In genomic region chr2:118882693-118883336, GRCh38 we compare ENCODE assay signal across 1 cellular context.
TF ChIP-seq lines count a peak whose summit lies in the region.

No MANE protein-coding gene starts in this region.

TF ChIP-seq in GM23338, 12 proteins besides CTCF, POLR2A, EP300 and RAD21 (continued from another document):
- no peak for TF ChIP-seq ETS1 (IDR thresholded peaks at IDR 0.05)
- no peak for TF ChIP-seq ZNF462 (CRISPR knock-in tag; IDR thresholded peaks at IDR 0.05)
- no peak for TF ChIP-seq JUNB (IDR thresholded peaks at IDR 0.05; ENCODE audit: unreplicated experiment)
- no peak for TF ChIP-seq CREB1 (CRISPR knock-in tag; IDR thresholded peaks at IDR 0.05; ENCODE audit: low read depth)
